8 cellular contexts compared by ENCODE assay signal in the genomic region with DNA sequence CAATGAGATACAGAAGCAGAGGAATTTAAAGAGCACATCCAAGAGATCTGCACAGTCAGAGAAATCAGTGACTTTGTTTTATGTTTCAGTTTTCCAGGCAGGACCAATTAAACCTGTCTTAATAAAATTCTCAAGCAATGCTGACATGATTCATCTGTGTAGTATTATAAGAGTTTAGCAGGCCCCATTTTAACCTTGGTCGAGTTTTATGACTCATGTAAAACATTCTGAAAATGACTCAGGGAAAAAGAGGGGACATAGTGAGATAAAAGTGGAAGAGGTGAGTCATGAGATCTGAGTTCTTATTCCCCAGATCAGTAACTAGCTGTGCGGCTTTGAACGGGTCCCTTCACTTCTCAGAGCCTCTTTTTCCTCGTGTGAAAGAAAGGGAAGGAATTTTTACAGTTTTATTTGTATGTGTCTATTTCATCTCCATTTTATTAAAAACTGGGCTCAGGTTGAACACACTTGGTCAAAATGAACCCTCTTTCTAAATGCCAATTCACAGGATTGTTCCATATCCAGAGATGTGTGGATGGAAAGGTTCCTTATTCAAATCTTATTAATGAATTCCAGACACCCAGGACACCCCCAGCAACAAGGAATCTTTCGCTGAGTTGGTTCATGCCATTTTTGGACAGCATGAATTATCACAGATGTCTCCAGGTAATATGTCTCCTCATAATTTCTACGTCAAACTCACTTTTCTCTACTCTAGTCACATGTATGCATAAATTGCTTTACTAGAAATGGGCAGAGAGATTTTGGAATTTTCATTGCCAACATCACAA.
DNase-seq lines count a peak whose midpoint lies in the region; ATAC-seq, FAIRE-seq and TF ChIP-seq lines count a peak whose summit lies in the region.

No MANE protein-coding gene starts in this region.

- H3K4me1 ChIP-seq in Panc1 (ENCODE audit: control insufficient read depth, insufficient read depth, low read length), result peaks cover 76% of the 10 kb centered on the region

- no peak overlapping the region for H3K4me3 Mint-ChIP-seq in activated CD8-positive, alpha-beta memory T cell treated with anti-CD3 and anti-CD28 coated beads, Interleukin-2, amount 10 ng/mL, durations not matched to agents 7 days and 5 days

- peaks cover 4% of the 10 kb centered on the region for H3K36me3 Mint-ChIP-seq in activated CD8-positive, alpha-beta memory T cell treated with anti-CD3 and anti-CD28 coated beads, Interleukin-2, amount 10 ng/mL, durations not matched to agents 7 days and 5 days

- intact Hi-C loops in Panc1 (cut with micrococcal nuclease; ENCODE audit: unreplicated experiment), result no loop called here

- H3K4me3 ChIP-seq in Panc1 (ENCODE audit: low read depth in 2 of 2, low read length in 2 of 2) (peak overlapping the region in 1 of 2 experiments; percentile 17; a peak in 1 of 4 replicates), epithelial cell of esophagus (ENCODE audit: low read length) (no peak overlapping the region)

- DNase-seq in activated CD8-positive, alpha-beta memory T cell treated with anti-CD3 and anti-CD28 coated beads, Interleukin-2, amount 10 ng/mL, durations not matched to agents 7 days and 5 days, result peak; percentile 52
- no peak for DNase-seq in activated CD8-positive, alpha-beta memory T cell treated with anti-CD3 and anti-CD28 coated beads, Interleukin-2, amount 50 U/mL, for 48 hours
- DNase-seq in Panc1 (ENCODE audit: low read depth, low spot score) (peak; percentile 96), epithelial cell of esophagus (ENCODE audit: low read depth) (peak; percentile 93), pulmonary artery endothelial cell (ENCODE audit: low read depth, low spot score) (peak; percentile 73), GM12891 (ENCODE audit: insufficient read length, low spot score) (no peak)
- no peak for DNase-seq in activated effector memory CD4-positive, alpha-beta T cell treated with anti-CD3 and anti-CD28 coated beads, Interleukin-2, amount 50 U/mL, for 16 hours

- POLR2A ChIA-PET in Panc1 (lab: Charles Lee), result no interaction called here

- H3K9me3 Mint-ChIP-seq in activated CD8-positive, alpha-beta memory T cell treated with anti-CD3 and anti-CD28 coated beads, Interleukin-2, amount 10 ng/mL, durations not matched to agents 7 days and 5 days (ENCODE audit: low read depth), result peaks cover 2% of the 10 kb centered on the region

- H3K36me3 ChIP-seq in Panc1 (ENCODE audit: control insufficient read depth, insufficient read depth, low read length), result no peaks in the 10 kb centered on the region

- FAIRE-seq in GM12891 (lab: Jason Lieb, UNC), result no peak

- H3K27me3 ChIP-seq in Panc1 (ENCODE audit: control insufficient read depth, insufficient read depth, low read length), result no peaks in the 10 kb centered on the region

- H3K27ac Mint-ChIP-seq in activated CD8-positive, alpha-beta memory T cell treated with anti-CD3 and anti-CD28 coated beads, Interleukin-2, amount 10 ng/mL, durations not matched to agents 7 days and 5 days, result peak overlapping the region; percentile 44

- peaks cover 48% of the 10 kb centered on the region for H3K4me1 Mint-ChIP-seq in activated CD8-positive, alpha-beta memory T cell treated with anti-CD3 and anti-CD28 coated beads, Interleukin-2, amount 10 ng/mL, durations not matched to agents 7 days and 5 days

- TF ChIP-seq CTCF in Panc1 (IDR thresholded peaks at IDR 0.05) (no peak), epithelial cell of esophagus (IDR thresholded peaks at IDR 0.05; ENCODE audit: insufficient read depth, low read depth, low read length, missing control alignments) (no peak)

- in situ Hi-C loops in Panc1 (cut with HindIII; ENCODE audit: low pct_unique_long_range_greater_than_20kb, low sequenced_read_pairs), result no loop called here

- H3K27me3 Mint-ChIP-seq in activated CD8-positive, alpha-beta memory T cell treated with anti-CD3 and anti-CD28 coated beads, Interleukin-2, amount 10 ng/mL, durations not matched to agents 7 days and 5 days, result no peaks in the 10 kb centered on the region

- CTCF ChIA-PET in activated CD8-positive, alpha-beta memory T cell treated with anti-CD3 and anti-CD28 coated beads, Interleukin-2, amount 10 ng/mL, durations not matched to agents 7 days and 5 days (lab: Charles Lee), result no interaction called here
- CTCF ChIA-PET in Panc1 (lab: Charles Lee), result interaction anchor here (0.5 to 2.2 kb wide), 2 partner anchors 24 to 116 kb away, joined by 4 to 8 read pairs; no protein-coding TSS in a partner anchor

- TSS peak; percentile 98 for BruUV-seq in Panc1 (replicated peaks; lab: Mats Ljungman, UMichigan)

- peak overlapping the region; percentile 93 for H3K27ac ChIP-seq in Panc1 (ENCODE audit: low read length)

- no peaks in the 10 kb centered on the region for H3K9me3 ChIP-seq in Panc1 (ENCODE audit: control insufficient read depth, insufficient read depth, low read depth, low read length)

- TF ChIP-seq POLR2A in GM12891 (IDR thresholded peaks at IDR 0.05; ENCODE audit: low read depth, low read length), result no peak

- ATAC-seq in activated CD8-positive, alpha-beta memory T cell treated with anti-CD3 and anti-CD28 coated beads, Interleukin-2, amount 10 ng/mL, durations not matched to agents 7 days and 5 days, result peak; percentile 91
- ATAC-seq in HG02840 (IDR thresholded peaks at IDR 0.05; ENCODE audit: low FRiP score, unreplicated experiment) (peak; percentile 87), Panc1 (peak; percentile 92)

TF ChIP-seq in GM12891, 5 proteins besides CTCF, POLR2A, EP300 and RAD21:
- TF ChIP-seq POLR2AphosphoS5 (IDR thresholded peaks at IDR 0.05; ENCODE audit: low read depth, low read length) (no peak), POU2F2 (IDR thresholded peaks at IDR 0.05; ENCODE audit: low read depth, low read length) (no peak)

Comparison
In these comparisons a context has a peak if more than half of its experiments do, and no peak if none do; other contexts are left out.
1. DNase-seq: peak in activated CD8-positive, alpha-beta memory T cell treated with anti-CD3 and anti-CD28 coated beads, Interleukin-2, amount 10 ng/mL, durations not matched to agents 7 days and 5 days (single experiment), Panc1 (single experiment), epithelial cell of esophagus (single experiment) and pulmonary artery endothelial cell (single experiment); none in activated CD8-positive, alpha-beta memory T cell treated with anti-CD3 and anti-CD28 coated beads, Interleukin-2, amount 50 U/mL, for 48 hours (single experiment), activated effector memory CD4-positive, alpha-beta T cell treated with anti-CD3 and anti-CD28 coated beads, Interleukin-2, amount 50 U/mL, for 16 hours (single experiment) and GM12891 (single experiment).
2. Peak in every context shown above with its lines, with median percentiles within 50 percentile points of each other: ATAC-seq.